ENCODE assay signal across 23 cellular contexts in the genomic region with DNA sequence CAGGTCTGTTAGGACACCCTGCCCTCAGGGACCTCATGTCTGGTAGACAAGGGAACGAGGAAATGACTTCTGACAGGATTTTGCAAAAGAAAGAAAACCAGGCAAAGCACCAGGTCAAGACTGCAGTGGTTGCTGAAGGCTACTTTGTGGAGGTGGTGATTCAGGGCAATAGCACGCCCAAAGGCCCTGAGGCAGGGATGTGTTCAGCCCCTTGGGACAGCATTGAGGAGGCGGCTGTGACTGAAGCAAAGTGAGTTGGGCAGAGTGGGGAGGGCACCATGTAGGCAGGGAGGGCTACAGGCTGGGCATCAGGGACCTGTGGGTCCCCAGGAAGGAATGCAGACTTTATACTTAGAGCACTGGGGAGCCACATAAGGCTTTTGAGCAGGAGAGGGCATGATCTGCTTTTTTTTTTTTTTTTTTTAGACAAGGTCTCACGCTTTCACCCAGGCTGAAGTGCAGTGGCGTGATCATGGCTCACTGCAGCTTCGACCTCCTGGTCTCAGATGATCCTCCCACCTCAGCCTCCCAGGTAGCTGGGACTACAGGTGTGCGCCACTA. TPM values are rescaled to one million over a fixed set of nuclear protein-coding genes. Genes with fewer than 3 reads are reported as not detected.
A peak's percentile ranks its signal among the peaks of the same experiment; 100 is the strongest.
DNase-seq lines count a peak whose midpoint lies in the region; ATAC-seq and TF ChIP-seq lines count a peak whose summit lies in the region.
"Had no signal": no experiment of that assay in that cellular context is flagged by ENCODE, and none has a peak within 500 bp of the region (broad histone marks: within the 10 kb centered on the region; RNA-seq: fewer than 3 reads in every experiment).

No MANE protein-coding gene starts in this region.

- no peak overlapping the region for H3K4me3 ChIP-seq in breast epithelium
- no peak overlapping the region for H3K4me3 ChIP-seq in fibroblast of mammary gland (ENCODE audit: control insufficient read depth, low read depth, low read length)
- no peak overlapping the region for H3K4me3 ChIP-seq in prostate gland
- H3K4me3 ChIP-seq: dorsolateral prefrontal cortex, GM12878, psoas muscle, SK-N-MC, upper lobe of right lung had no signal

- H3K27me3 Mint-ChIP-seq in MCF 10A (ENCODE audit: insufficient read depth, unreplicated experiment) (no peaks in the 10 kb centered on the region), type B pancreatic cell (peaks cover 4% of the 10 kb centered on the region)
- H3K27me3 Mint-ChIP-seq: activated naive CD8-positive, alpha-beta T cell had no signal

- CTCF ChIA-PET in MCF 10A (lab: Yijun Ruan, JAX) = interaction anchor here (1.6 kb wide), 1 partner anchor 9 kb away, joined by 3 read pairs; no protein-coding TSS in a partner anchor
- CTCF ChIA-PET in RWPE1 (lab: Yijun Ruan, JAX) = no interaction called here

- H3K36me3 Mint-ChIP-seq in MCF 10A (ENCODE audit: insufficient read depth, unreplicated experiment) (peaks cover 6% of the 10 kb centered on the region), type B pancreatic cell (no peaks in the 10 kb centered on the region)
- H3K36me3 Mint-ChIP-seq: activated naive CD8-positive, alpha-beta T cell; brain had no signal

- intact Hi-C loops in MCF 10A (cut with micrococcal nuclease) (loop anchor here (2.0 kb wide), 1 partner anchor 15 kb away; no protein-coding TSS in a partner anchor), breast epithelium (cut with DNase I; ENCODE audit: low total_unique reads) (no loop called here), prostate gland (cut with DNase I) (no loop called here)

- H3K4me1 ChIP-seq in breast epithelium (no peaks in the 10 kb centered on the region), prostate gland (replicated peaks) (no peaks in the 10 kb centered on the region)
- H3K4me1 ChIP-seq: psoas muscle, upper lobe of right lung had no signal

- no peak overlapping the region for H3K4me3 Mint-ChIP-seq in MCF 10A (ENCODE audit: unreplicated experiment)
- no peak overlapping the region for H3K4me3 Mint-ChIP-seq in type B pancreatic cell
- H3K4me3 Mint-ChIP-seq: activated CD4-positive, alpha-beta T cell treated with anti-CD3 and anti-CD28 coated beads, Interleukin-2, amount 10 ng/mL, durations not matched to agents 7 days and 5 days; activated naive CD8-positive, alpha-beta T cell; brain; CD4-positive, alpha-beta T cell had no signal

- H3K36me3 ChIP-seq in breast epithelium (no peaks in the 10 kb centered on the region), prostate gland (no peaks in the 10 kb centered on the region)
- H3K36me3 ChIP-seq: upper lobe of right lung had no signal

- no peak overlapping the region for H3K27ac Mint-ChIP-seq in MCF 10A (ENCODE audit: low read depth, unreplicated experiment)
- H3K27ac Mint-ChIP-seq in type B pancreatic cell = peak overlapping the region; percentile 71
- H3K27ac Mint-ChIP-seq: activated CD4-positive, alpha-beta T cell treated with anti-CD3 and anti-CD28 coated beads, Interleukin-2, amount 10 ng/mL, durations not matched to agents 7 days and 5 days; activated naive CD8-positive, alpha-beta T cell; brain; CD4-positive, alpha-beta T cell had no signal

- POLR2A ChIA-PET in MCF 10A (lab: Yijun Ruan, JAX) (interaction anchor here (0.6 to 1.4 kb wide), 5 partner anchors 10 to 35 kb away, joined by 3 to 5 read pairs (median 4); partner anchors contain the start of genes COPE and DDX49), RWPE1 (lab: Yijun Ruan, JAX; ENCODE audit: low non-redundant PET) (interaction anchor here (0.7 kb wide), 1 partner anchor 671 kb away, joined by 4 read pairs; no protein-coding TSS in a partner anchor)

- no peaks in the 10 kb centered on the region for H3K27me3 ChIP-seq in breast epithelium
- no peaks in the 10 kb centered on the region for H3K27me3 ChIP-seq in prostate gland (replicated peaks; ENCODE audit: insufficient read depth)
- H3K27me3 ChIP-seq: dorsolateral prefrontal cortex, upper lobe of right lung had no signal

- H3K9me3 Mint-ChIP-seq in MCF 10A (ENCODE audit: unreplicated experiment) = peaks cover 8% of the 10 kb centered on the region
- no peaks in the 10 kb centered on the region for H3K9me3 Mint-ChIP-seq in type B pancreatic cell

- peak; percentile 75 for DNase-seq in MCF 10A (ENCODE audit: unreplicated experiment)
- DNase-seq in breast epithelium (ENCODE audit: low spot score in 2 of 2) = no peak
- DNase-seq in RWPE1 (ENCODE audit: low spot score) = peak; percentile 84
- peak; percentile 62 for DNase-seq in fibroblast of mammary gland (ENCODE audit: low read depth)
- DNase-seq in type B pancreatic cell (ENCODE audit: extremely low spot score, unreplicated experiment) = no peak
- no peak for DNase-seq in prostate gland (ENCODE audit: low spot score)
- no peak for DNase-seq in NCI-H2227 treated with DMSO at 0.1 percent for 48 hours (lab: John Stamatoyannopoulos, UW)
- DNase-seq: 8988T; activated CD4-positive, alpha-beta T cell treated with anti-CD3 and anti-CD28 coated beads, Interleukin-2, amount 10 ng/mL, durations not matched to agents 7 days and 5 days; CD4-positive, alpha-beta T cell; dorsolateral prefrontal cortex; left ventricle myocardium superior; NCI-H1436; psoas muscle; stimulated activated CD4-positive, alpha-beta T cell treated with anti-CD3 and anti-CD28 coated beads, Interleukin-12 subunit alpha, Interleukin-12 subunit beta, amount 100 ng/mL, for 4 hours; stimulated activated naive CD4-positive, alpha-beta T cell treated with Interleukin-2 at 50 U/mL for 16 hours; upper lobe of right lung had no signal

- no peak for TF ChIP-seq CTCF in MCF 10A (IDR thresholded peaks at IDR 0.05; ENCODE audit: unreplicated experiment)
- no peak for TF ChIP-seq CTCF in breast epithelium (IDR thresholded peaks at IDR 0.05)
- no peak for TF ChIP-seq CTCF in RWPE1 (conservative IDR thresholded peaks at IDR 0.05; ENCODE audit: low read depth)
- no peak for TF ChIP-seq CTCF in fibroblast of mammary gland (conservative IDR thresholded peaks at IDR 0.05; ENCODE audit: control insufficient read depth, insufficient read depth, low read depth, low read length)
- TF ChIP-seq CTCF in type B pancreatic cell (conservative IDR thresholded peaks at IDR 0.05) = no peak
- no peak for TF ChIP-seq CTCF in prostate gland (IDR thresholded peaks at IDR 0.05)

- no peak for ATAC-seq in HG02610 (IDR thresholded peaks at IDR 0.05; ENCODE audit: unreplicated experiment)
- ATAC-seq: GM12878, left ventricle myocardium superior, upper lobe of right lung had no signal

- 91% methylated on average over 7 of the region's 7 CpGs for WGBS in prostate gland

- no TSS peak for BruUV-seq in MCF 10A (replicated peaks; lab: Mats Ljungman, UMichigan)

- TF ChIP-seq POLR2A in breast epithelium (IDR thresholded peaks at IDR 0.05) = no peak
- no peak for TF ChIP-seq POLR2A in prostate gland (IDR thresholded peaks at IDR 0.05)

- H3K9me3 ChIP-seq in breast epithelium = no peaks in the 10 kb centered on the region
- H3K9me3 ChIP-seq in prostate gland = no peaks in the 10 kb centered on the region
- H3K9me3 ChIP-seq: psoas muscle, upper lobe of right lung had no signal

- H3K27ac ChIP-seq in breast epithelium (no peak overlapping the region), RWPE1 (peak overlapping the region; percentile 84), prostate gland (no peak overlapping the region)
- H3K27ac ChIP-seq: dorsolateral prefrontal cortex, KMS-11, psoas muscle, SK-N-MC, upper lobe of right lung had no signal

- H3K4me1 Mint-ChIP-seq in MCF 10A (ENCODE audit: insufficient read depth, unreplicated experiment) (peaks cover 18% of the 10 kb centered on the region), type B pancreatic cell (ENCODE audit: unreplicated experiment) (no peaks in the 10 kb centered on the region)
- H3K4me1 Mint-ChIP-seq: activated CD4-positive, alpha-beta T cell treated with anti-CD3 and anti-CD28 coated beads, Interleukin-2, amount 10 ng/mL, durations not matched to agents 7 days and 5 days; brain had no signal

RNA-seq across cellular contexts. Expression of gene HOMER3, which starts 10.8 kb away (rescaled TPM):
- total RNA-seq in MCF 10A (2022) (57.9 and 58.9 TPM in 2 replicates), breast epithelium (10 to 100 TPM; 34.2 to 62.6 (median 56.6) TPM), type B pancreatic cell (ENCODE audit: low replicate concordance) (20.8 and 38.6 TPM in 2 replicates), prostate gland (10 to 100 TPM; 21.9 to 29.5 TPM)
- total RNA-seq: activated CD4-positive, alpha-beta T cell treated with anti-CD3 and anti-CD28 coated beads, Interleukin-2, amount 10 ng/mL, durations not matched to agents 7 days and 5 days had no signal

RNA-seq across cellular contexts. Expression of gene DDX49, which starts 32.3 kb away (rescaled TPM):
- total RNA-seq in MCF 10A (2022) (87.7 and 98.8 TPM in 2 replicates), breast epithelium (10 to 100 TPM; 34.1 to 44.9 (median 40.2) TPM), type B pancreatic cell (ENCODE audit: low replicate concordance) (58.3 and 58.5 TPM in 2 replicates), prostate gland (10 to 100 TPM; 72.0 to 91.2 TPM)

RNA-seq across cellular contexts. Expression of gene COPE, which starts 32.6 kb away (rescaled TPM):
- total RNA-seq in MCF 10A (2022) (310 and 456 TPM in 2 replicates), breast epithelium (100 to 1,000 TPM; 144 to 204 (median 190) TPM), type B pancreatic cell (ENCODE audit: low replicate concordance) (171 and 213 TPM in 2 replicates), prostate gland (100 to 1,000 TPM; 402 to 553 TPM)

RNA-seq across cellular contexts. Expression of gene CERS1, which starts 55.8 kb away (rescaled TPM):
- total RNA-seq in MCF 10A (2022) = not detected in 2 replicates
- under 1 TPM in 2 of 3 donors, not detected in 1; 0.29 to 0.66 TPM for total RNA-seq in breast epithelium
- 6.4 and 14.8 TPM in 2 replicates for total RNA-seq in type B pancreatic cell (ENCODE audit: low replicate concordance)
- 10 to 100 TPM in 1 of 2 donors, not detected in 1; 38.7 TPM for total RNA-seq in prostate gland
- total RNA-seq: activated CD4-positive, alpha-beta T cell treated with anti-CD3 and anti-CD28 coated beads, Interleukin-2, amount 10 ng/mL, durations not matched to agents 7 days and 5 days; CD4-positive, alpha-beta T cell; GM12878; upper lobe of right lung had no signal

Comparison
In these comparisons a context has a peak if more than half of its experiments do, and no peak if none do; other contexts are left out.
1. DNase-seq: peak in MCF 10A (single experiment), RWPE1 (single experiment) and fibroblast of mammary gland (single experiment); none in breast epithelium (0 of 2), type B pancreatic cell (single experiment), prostate gland (single experiment) and NCI-H2227 treated with DMSO at 0.1 percent for 48 hours (single experiment).